Comparison of ENCODE assay signal across 23 cellular contexts in the genomic region with DNA sequence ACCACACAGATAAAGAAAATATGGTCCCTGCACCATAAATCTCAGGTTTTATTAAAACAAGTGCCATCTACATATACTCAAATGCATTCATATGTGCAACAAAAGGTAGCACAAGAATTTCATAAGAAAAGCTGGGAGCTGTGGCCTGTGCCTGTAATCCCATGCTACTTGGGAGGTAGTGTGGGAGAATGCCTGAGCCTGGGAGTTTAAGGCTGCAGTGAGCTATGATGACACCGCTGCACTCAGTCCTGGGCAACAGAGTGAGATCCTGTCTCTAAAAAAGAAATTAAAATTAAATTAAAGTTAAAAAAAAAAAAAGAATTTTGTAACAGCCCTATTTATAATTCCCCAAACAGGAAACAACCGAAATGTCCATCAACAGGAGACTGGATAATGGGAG.
"Had no signal": no experiment of that assay in that cellular context is flagged by ENCODE, and none has a peak within 500 bp of the region (broad histone marks: within the 10 kb centered on the region; RNA-seq: fewer than 3 reads in every experiment).

No MANE protein-coding gene starts in this region.

- H3K36me3 ChIP-seq: colonic mucosa, esophagus squamous epithelium, gastrocnemius medialis, heart right ventricle, left lung, lower lobe of right lung had no signal

- H3K27me3 ChIP-seq: colonic mucosa, esophagus squamous epithelium, gastrocnemius medialis, heart right ventricle, left lung had no signal

- H3K4me1 Mint-ChIP-seq: naive thymus-derived CD4-positive, alpha-beta T cell had no signal

- DNase-seq: colonic mucosa; cortex of kidney; effector CD8-positive, alpha-beta T cell; effector memory CD8-positive, alpha-beta T cell; endodermal cell; erythroblast; esophagus squamous epithelium; foreskin fibroblast; foreskin melanocyte; gastrocnemius medialis; glutamatergic neuron; head of caudate nucleus; heart right ventricle; hippocampal formation; left cardiac atrium; left lung; left ventricle myocardium superior; lower lobe of right lung; midbrain; naive thymus-derived CD4-positive, alpha-beta T cell had no signal

- H3K27me3 Mint-ChIP-seq: dendritic cell treated with granulocyte-macrophage colony-stimulating factor and Interleukin-4, amounts not matched to agents 40 ng/mL and 50 ng/mL, for 4 days; effector memory CD8-positive, alpha-beta T cell; naive thymus-derived CD4-positive, alpha-beta T cell had no signal

- ATAC-seq: effector memory CD8-positive, alpha-beta T cell; esophagus mucosa; gastrocnemius medialis; heart right ventricle; left cardiac atrium; left lung; left ventricle myocardium superior; lower lobe of right lung; naive thymus-derived CD4-positive, alpha-beta T cell had no signal

- H3K4me3 ChIP-seq: colonic mucosa, esophagus squamous epithelium, gastrocnemius medialis, heart right ventricle, left lung, lower lobe of right lung had no signal

- H3K27ac ChIP-seq: colonic mucosa, epithelial cell of prostate, esophagus squamous epithelium, gastrocnemius medialis, heart right ventricle, left lung, lower lobe of right lung had no signal

- H3K4me3 Mint-ChIP-seq: dendritic cell treated with granulocyte-macrophage colony-stimulating factor and Interleukin-4, amounts not matched to agents 40 ng/mL and 50 ng/mL, for 4 days; effector memory CD8-positive, alpha-beta T cell; endodermal cell; naive thymus-derived CD4-positive, alpha-beta T cell had no signal

- H3K9me3 Mint-ChIP-seq: dendritic cell treated with granulocyte-macrophage colony-stimulating factor and Interleukin-4, amounts not matched to agents 40 ng/mL and 50 ng/mL, for 4 days; effector memory CD8-positive, alpha-beta T cell; endodermal cell; naive thymus-derived CD4-positive, alpha-beta T cell had no signal

- H3K4me1 ChIP-seq: colonic mucosa, esophagus squamous epithelium, gastrocnemius medialis, left lung, lower lobe of right lung had no signal

- H3K9me3 ChIP-seq: colonic mucosa, esophagus squamous epithelium, gastrocnemius medialis, heart right ventricle, left lung, lower lobe of right lung had no signal

- H3K27ac Mint-ChIP-seq: dendritic cell treated with granulocyte-macrophage colony-stimulating factor and Interleukin-4, amounts not matched to agents 40 ng/mL and 50 ng/mL, for 4 days; effector memory CD8-positive, alpha-beta T cell; endodermal cell had no signal

- H3K36me3 Mint-ChIP-seq: naive thymus-derived CD4-positive, alpha-beta T cell had no signal
